ENCODE assay signal across 8 cellular contexts in genomic region chr5:159915913-159916840, GRCh38. TPM values are rescaled to one million over a fixed set of nuclear protein-coding genes. Genes with fewer than 3 reads are reported as not detected.
DNase-seq lines count a peak whose midpoint lies in the region; ATAC-seq and TF ChIP-seq lines count a peak whose summit lies in the region.

Gene ADRA1B, plus strand, starts transcription at chr5:159916482. Its CDS starts 424 bp downstream, at chr5:159916906.

- intact Hi-C loops in lower leg skin (cut with DNase I; ENCODE audit: low total_unique reads): no loop called here

- WGBS in lower leg skin, 2 donors: 2% methylated on average over 24 to 35 of the region's 81 CpGs

- peak within 1 kb of the TSS; percentile 65 to 90 for H3K27ac ChIP-seq in coronary artery

- TF ChIP-seq CTCF in coronary artery (IDR thresholded peaks at IDR 0.05) (peak; percentile 78), lower leg skin (IDR thresholded peaks at IDR 0.05) (no peak)

- no peak for TF ChIP-seq POLR2A in lower leg skin (IDR thresholded peaks at IDR 0.05)

- peak; percentile 81 for DNase-seq in activated effector memory CD4-positive, alpha-beta T cell treated with anti-CD3 and anti-CD28 coated beads, Interleukin-2, amount 50 U/mL, for 16 hours
- no peak for DNase-seq in activated effector memory CD4-positive, alpha-beta T cell treated with Interleukin-2 at 50 U/mL for 16 hours
- DNase-seq in Kasumi-1 (lab: John Stamatoyannopoulos, UW) (peak; percentile 9 to 30), coronary artery (ENCODE audit: low spot score) (peak; percentile 81), lower leg skin (ENCODE audit: low spot score in 2 of 2) (peak in 1 of 2 donors; percentile 93)
- peak; percentile 32 to 42 for DNase-seq in activated CD4-positive, alpha-beta T cell treated with anti-CD3 and anti-CD28 coated beads for 4 hours
- peak; percentile 13 to 57 (median 39) for DNase-seq in stimulated activated CD4-positive, alpha-beta T cell treated with anti-CD3 and anti-CD28 coated beads, TNF-alpha, amount 100 ng/mL, for 24 hours (ENCODE audit: low read depth in 3 of 3)

- no peak for ATAC-seq in HG03439 (IDR thresholded peaks at IDR 0.05; ENCODE audit: unreplicated experiment)

- H3K4me3 ChIP-seq in coronary artery: peak within 1 kb of the TSS; percentile 83
- H3K4me3 ChIP-seq in lower leg skin (ENCODE audit: low read depth, poor library complexity, severe bottlenecking): peak within 1 kb of the TSS; percentile 6

RNA-seq across cellular contexts. Expression of gene ADRA1B, which starts in this region (rescaled TPM):
- 1 to 10 TPM in 2 of 4 donors, under 1 TPM in 1, not detected in 1; 0.30 to 2.0 (median 2.0) TPM for total RNA-seq in lower leg skin
